ENCODE assay signal across 23 cellular contexts in the genomic region with DNA sequence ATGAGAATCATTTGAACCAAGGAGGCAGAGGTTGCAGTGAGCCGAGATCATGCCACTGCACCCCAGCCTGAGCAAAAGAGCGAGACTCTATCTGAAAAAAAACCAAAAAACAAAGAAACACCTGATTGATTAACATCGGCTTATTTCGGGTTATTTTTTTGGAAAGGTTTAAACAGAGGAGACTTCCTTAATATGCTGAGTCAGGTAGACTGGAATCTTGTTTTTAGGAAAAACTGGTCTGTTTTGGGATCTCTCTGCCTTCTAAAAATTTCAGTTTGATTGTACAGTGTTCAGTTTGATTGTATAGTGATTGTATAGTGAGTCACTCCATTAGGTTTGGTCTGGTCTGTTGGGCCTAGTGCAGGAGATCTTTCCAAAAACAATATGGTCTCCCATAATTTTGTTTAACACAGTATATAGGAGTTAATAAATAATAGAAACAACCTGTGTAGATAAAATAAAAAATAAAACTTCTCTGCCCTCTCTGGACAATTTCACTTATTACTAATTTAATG.
"Had no signal": no experiment of that assay in that cellular context is flagged by ENCODE, and none has a peak within 500 bp of the region (broad histone marks: within the 10 kb centered on the region; RNA-seq: fewer than 3 reads in every experiment).

No MANE protein-coding gene starts in this region.

- H3K9me3 ChIP-seq: esophagus squamous epithelium, lower lobe of right lung, psoas muscle, spleen, thoracic aorta, tibial nerve, upper lobe of left lung had no signal

- FAIRE-seq: endometrium, frontal cortex, keratinocyte, urothelium cell line had no signal

- ATAC-seq: effector memory CD8-positive, alpha-beta T cell; left ventricle myocardium superior; lower lobe of right lung; naive thymus-derived CD8-positive, alpha-beta T cell; psoas muscle; right cardiac atrium; stimulated activated memory B cell treated with anti-CD40 and anti-IgM and Interleukin-4, amounts not matched to agents 10 μg/mL and 1 μg/mL and 100 μg/mL, for 72 hours; stimulated activated naive CD8-positive, alpha-beta T cell treated with anti-CD3 and anti-CD28 coated beads, Interleukin-15, Interleukin-2, amounts not matched to agents 100 U/mL and 50 U/mL, for 24 hours had no signal

- H3K4me3 ChIP-seq: esophagus squamous epithelium, lower lobe of right lung, psoas muscle, skin epidermis, spleen, thoracic aorta, tibial nerve, upper lobe of left lung had no signal

- H3K36me3 ChIP-seq: esophagus squamous epithelium, lower lobe of right lung, spleen, thoracic aorta, tibial nerve, upper lobe of left lung had no signal

- H3K27ac ChIP-seq: esophagus squamous epithelium, lower lobe of right lung, psoas muscle, skin epidermis, spleen, thoracic aorta, tibial nerve, upper lobe of left lung had no signal

- DNase-seq: cortex of kidney; effector memory CD8-positive, alpha-beta T cell; erythroblast; esophagus squamous epithelium; left ventricle myocardium superior; lower lobe of right lung; naive thymus-derived CD8-positive, alpha-beta T cell; nephron progenitor cell; nucleus accumbens; psoas muscle; right cardiac atrium; spleen; stimulated activated CD4-positive, alpha-beta T cell treated with anti-CD3 and anti-CD28 coated beads, Interleukin-4, amount 100 ng/mL, for 4 hours; stimulated activated naive CD8-positive, alpha-beta T cell treated with anti-CD3 and anti-CD28 coated beads, Interleukin-15, Interleukin-2, amounts not matched to agents 100 U/mL and 50 U/mL, for 24 hours; upper lobe of left lung had no signal

- H3K27me3 ChIP-seq: esophagus squamous epithelium, spleen, tibial nerve, upper lobe of left lung had no signal

- H3K4me1 ChIP-seq: esophagus squamous epithelium, lower lobe of right lung, psoas muscle, spleen, upper lobe of left lung had no signal
